9 cellular contexts compared by ENCODE assay signal in the genomic region with DNA sequence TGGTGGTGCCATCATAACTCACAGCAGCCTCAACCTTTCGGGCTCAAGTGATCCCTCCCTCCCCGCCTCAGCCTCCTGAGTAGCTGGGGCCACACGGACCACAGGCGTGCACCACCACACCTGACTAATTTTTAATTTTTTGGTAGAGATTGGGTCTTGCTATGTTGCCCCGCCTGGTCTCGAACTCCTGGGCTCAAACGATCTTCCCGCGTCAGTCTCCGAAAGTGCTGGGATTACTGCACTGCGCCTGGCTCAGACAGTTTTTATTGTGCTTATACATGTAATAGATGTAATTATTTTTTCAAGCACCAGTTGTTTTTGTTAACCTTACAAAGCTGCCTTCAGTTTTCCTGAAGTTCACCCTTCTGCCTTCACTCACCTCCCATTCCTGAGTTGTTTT. TPM values are rescaled to one million over a fixed set of nuclear protein-coding genes. Genes with fewer than 3 reads are reported as not detected.
DNase-seq lines count a peak whose midpoint lies in the region; ATAC-seq, FAIRE-seq and TF ChIP-seq lines count a peak whose summit lies in the region.
"Had no signal": no experiment of that assay in that cellular context is flagged by ENCODE, and none has a peak within 500 bp of the region (broad histone marks: within the 10 kb centered on the region; RNA-seq: fewer than 3 reads in every experiment).

No MANE protein-coding gene starts in this region.

- H3K27ac ChIP-seq in keratinocyte (ENCODE audit: control insufficient read depth, insufficient read depth, low read length) (peak overlapping the region; percentile 11), substantia nigra (ENCODE audit: low read depth, low read length, poor library complexity, severe bottlenecking) (peak overlapping the region; percentile 65)
- H3K27ac ChIP-seq: WERI-Rb-1 had no signal

- no peaks in the 10 kb centered on the region for H3K27me3 ChIP-seq in keratinocyte (ENCODE audit: control insufficient read depth, extremely low read depth, insufficient read depth, low read length)

- H3K4me3 Mint-ChIP-seq in activated T-cell treated with anti-CD3 and anti-CD28 coated beads, Interleukin-2, amount 50 U/mL, for 24 hours: peak overlapping the region; percentile 84
- peak overlapping the region; percentile 70 for H3K4me3 Mint-ChIP-seq in WTC11

- no peak overlapping the region for H3K4me3 ChIP-seq in keratinocyte (ENCODE audit: control insufficient read depth in 2 of 3, extremely low read depth in 1 of 3, insufficient read depth in 2 of 3, low read depth in 1 of 3, low read length in 3 of 3)

- H3K4me1 Mint-ChIP-seq in activated T-cell treated with anti-CD3 and anti-CD28 coated beads, Interleukin-2, amount 50 U/mL, for 24 hours (ENCODE audit: low read depth): peaks cover 44% of the 10 kb centered on the region
- H3K4me1 Mint-ChIP-seq in WTC11: peaks cover 27% of the 10 kb centered on the region

- peaks cover 27% of the 10 kb centered on the region for H3K79me2 ChIP-seq in keratinocyte (ENCODE audit: control insufficient read depth, insufficient read depth, low read length)

- H3K9ac ChIP-seq in keratinocyte (ENCODE audit: control insufficient read depth, extremely low read depth, insufficient read depth, low read length): no peak overlapping the region

- H3K27me3 Mint-ChIP-seq in activated T-cell treated with anti-CD3 and anti-CD28 coated beads, Interleukin-2, amount 50 U/mL, for 24 hours: no peaks in the 10 kb centered on the region
- no peaks in the 10 kb centered on the region for H3K27me3 Mint-ChIP-seq in WTC11 (ENCODE audit: low read depth)

- H2AFZ ChIP-seq in keratinocyte (ENCODE audit: control insufficient read depth, low read length): no peak overlapping the region

- POLR2A ChIA-PET in WTC11 (lab: Charles Lee): interaction anchor here (0.8 to 1.6 kb wide), 4 partner anchors 13 to 74 kb away, joined by 4 to 17 read pairs (median 6); partner anchors contain the start of genes BRWD1 and HMGN1

- peaks cover 20% of the 10 kb centered on the region for H3K36me3 Mint-ChIP-seq in activated T-cell treated with anti-CD3 and anti-CD28 coated beads, Interleukin-2, amount 50 U/mL, for 24 hours (ENCODE audit: low read depth)
- H3K36me3 Mint-ChIP-seq in WTC11: peaks cover 14% of the 10 kb centered on the region

- TF ChIP-seq CTCF in WTC11 (IDR thresholded peaks at IDR 0.05): no peak
- TF ChIP-seq CTCF in keratinocyte (optimal IDR thresholded peaks at IDR 0.05 in 1 of 3, IDR thresholded peaks at IDR 0.05 in 1 of 3, conservative IDR thresholded peaks at IDR 0.05 in 1 of 3; ENCODE audit: extremely low read depth in 1 of 3, insufficient read depth in 2 of 3, low read length in 3 of 3): no peak

- peaks cover 3 to 8% of the 10 kb centered on the region in 2 experiments for H3K36me3 ChIP-seq in keratinocyte (ENCODE audit: control insufficient read depth in 2 of 2, extremely low read depth in 1 of 2, insufficient read depth in 2 of 2, low read length in 2 of 2)

- dilution Hi-C loops in keratinocyte (cut with MboI; ENCODE audit: extremely low pct_ligation_motif_present, low sequenced_read_pairs): no loop called here

- no peaks in the 10 kb centered on the region for H3K9me3 ChIP-seq in keratinocyte (ENCODE audit: control insufficient read depth, low read depth, low read length)

- no peaks in the 10 kb centered on the region for H4K20me1 ChIP-seq in keratinocyte (ENCODE audit: control insufficient read depth, extremely low read depth, insufficient read depth, low read length)

- no peaks in the 10 kb centered on the region for H3K9me1 ChIP-seq in keratinocyte (ENCODE audit: control insufficient read depth, extremely low read depth, insufficient read depth, low read length)

- H3K9me3 Mint-ChIP-seq in activated T-cell treated with anti-CD3 and anti-CD28 coated beads, Interleukin-2, amount 50 U/mL, for 24 hours: no peaks in the 10 kb centered on the region
- H3K9me3 Mint-ChIP-seq in WTC11: no peaks in the 10 kb centered on the region

- ATAC-seq in WTC11 (no peak), GM21723 (IDR thresholded peaks at IDR 0.05; ENCODE audit: unreplicated experiment) (no peak)

- FAIRE-seq in keratinocyte (lab: Jason Lieb, UNC): no peak

- peaks cover 18% of the 10 kb centered on the region for H3K4me1 ChIP-seq in keratinocyte (ENCODE audit: control insufficient read depth, extremely low read depth, insufficient read depth, low read length)

- CTCF ChIA-PET in WTC11 (lab: Charles Lee): interaction anchor here (0.7 to 1.6 kb wide), 7 partner anchors 11 to 203 kb away, joined by 3 to 13 read pairs (median 7); partner anchors contain the start of genes HMGN1 and PSMG1

- no peak for DNase-seq in activated T-cell treated with anti-CD3 and anti-CD28 coated beads, Interleukin-2, amount 50 U/mL, for 24 hours
- no peak for DNase-seq in activated T-cell treated with anti-CD3 and anti-CD28 coated beads, Interleukin-2, amount 50 U/mL, for 1 hour
- no peak for DNase-seq in WTC11 (ENCODE audit: low spot score)
- no peak for DNase-seq in keratinocyte (ENCODE audit: low read depth, low spot score)
- DNase-seq in substantia nigra (lab: John Stamatoyannopoulos, UW): no peak
- DNase-seq in AG08395 (ENCODE audit: low spot score): no peak
- no peak for DNase-seq in OCI-M1 (lab: John Stamatoyannopoulos, UW)
- DNase-seq: WERI-Rb-1 had no signal

- H3K27ac Mint-ChIP-seq in activated T-cell treated with anti-CD3 and anti-CD28 coated beads, Interleukin-2, amount 50 U/mL, for 24 hours: peak overlapping the region; percentile 95
- H3K27ac Mint-ChIP-seq in WTC11: peak overlapping the region; percentile 60; the same call in 1 of the 2 replicates

- H3K4me2 ChIP-seq in keratinocyte (ENCODE audit: control insufficient read depth, extremely low read depth, insufficient read depth, low read depth, low read length): peak overlapping the region; percentile 52

TF ChIP-seq in WTC11, 78 proteins besides CTCF, POLR2A, EP300 and RAD21:
- TF ChIP-seq ZNF425 (CRISPR knock-in tag; conservative IDR thresholded peaks at IDR 0.05): no peak
- TF ChIP-seq GTF2I (CRISPR knock-in tag; conservative IDR thresholded peaks at IDR 0.05): peak; percentile 32; the same call in 1 of the 2 replicates
- no peak for TF ChIP-seq IRF2 (CRISPR knock-in tag; IDR thresholded peaks at IDR 0.05; ENCODE audit: borderline replicate concordance, low read depth)
- peak; percentile 99 for TF ChIP-seq ZNF121 (CRISPR knock-in tag; IDR thresholded peaks at IDR 0.05)

RNA-seq across cellular contexts. Expression of gene HMGN1, which starts 38.0 kb away (rescaled TPM):
- 469 to 522 TPM (median 522 TPM) in 3 replicates for total RNA-seq in WTC11 (2021)
- 110 to 245 TPM (median 142 TPM) in 3 replicates for polyA plus RNA-seq in keratinocyte
- 89.4 TPM for polyA plus RNA-seq in keratinocyte (2011; ENCODE audit: low read depth)
- 146 and 208 TPM in 2 replicates for polyA plus RNA-seq in keratinocyte (2011; cell fraction: cytosol; rRNA removed)
- 80.9 and 133 TPM in 2 replicates for polyA plus RNA-seq in keratinocyte (2011; cell fraction: nucleus; rRNA removed)
- 167 and 266 TPM in 2 replicates for polyA plus RNA-seq in keratinocyte (2012; ENCODE audit: low replicate concordance)
- polyA minus RNA-seq in keratinocyte: 13.2 to 72.1 TPM (median 20.4 TPM) in 3 replicates
- polyA minus RNA-seq in keratinocyte (2011; cell fraction: cytosol; rRNA and poly(A)+ RNA removed): 154 TPM
- polyA minus RNA-seq in keratinocyte (2011; cell fraction: nucleus; rRNA and poly(A)+ RNA removed): 16.4 and 24.3 TPM in 2 replicates

RNA-seq across cellular contexts. Expression of gene LCA5L, which starts 58.7 kb away (rescaled TPM):
- 0.64 to 1.0 TPM (median 0.76 TPM) in 3 replicates for total RNA-seq in WTC11 (2021)
- polyA plus RNA-seq in keratinocyte: 0.74 to 0.96 TPM (median 0.94 TPM) in 3 replicates
- polyA plus RNA-seq in keratinocyte (2011; ENCODE audit: low read depth): 0.87 TPM
- polyA plus RNA-seq in keratinocyte (2011; cell fraction: cytosol; rRNA removed): 0.92 and 2.1 TPM in 2 replicates
- 1.1 and 1.4 TPM in 2 replicates for polyA plus RNA-seq in keratinocyte (2011; cell fraction: nucleus; rRNA removed)
- 0.78 and 1.1 TPM in 2 replicates for polyA plus RNA-seq in keratinocyte (2012; ENCODE audit: low replicate concordance)
- polyA minus RNA-seq in keratinocyte: 0.16 to 0.83 TPM in 2 of 3 replicates, not detected in the other
- 2.1 TPM for polyA minus RNA-seq in keratinocyte (2011; cell fraction: cytosol; rRNA and poly(A)+ RNA removed)
- 0.85 TPM in 1 of 2 replicates, not detected in the other for polyA minus RNA-seq in keratinocyte (2011; cell fraction: nucleus; rRNA and poly(A)+ RNA removed)
